In genomic region chr2:238287702-238288649, GRCh38 we compare ENCODE assay signal across 8 cellular contexts. TPM values are rescaled to one million over a fixed set of nuclear protein-coding genes. Genes with fewer than 3 reads are reported as not detected.
DNase-seq lines count a peak whose midpoint lies in the region; ATAC-seq and TF ChIP-seq lines count a peak whose summit lies in the region.

Gene PER2 (minus strand): TSS chr2:238288610. CDS start chr2:238277936, 10,674 bp downstream.

- peak within 1 kb of the TSS; percentile 94 for H3K27ac Mint-ChIP-seq in activated T-helper 2 cell treated with anti-CD3 and anti-CD28 coated beads, Interferon-gamma antibody, Interleukin-2, Interleukin-4, amounts not matched to agents 10 μg/mL and 5 μg/mL and 100 μg/mL, durations not matched to agents 14 hours and 24 hours and 36 hours

- H3K36me3 Mint-ChIP-seq in activated T-helper 2 cell treated with anti-CD3 and anti-CD28 coated beads, Interferon-gamma antibody, Interleukin-2, Interleukin-4, amounts not matched to agents 10 μg/mL and 5 μg/mL and 100 μg/mL, durations not matched to agents 14 hours and 24 hours and 36 hours (ENCODE audit: low read depth) = no peaks in the 10 kb centered on the region

- H4K20me1 ChIP-seq in BLaER1 treated with 17β-estradiol and CSF1 and Interleukin-3, amounts not matched to agents 10 nM and 100 nM = peaks cover 7 to 55% (median 49%) of the 10 kb centered on the region in 11 experiments; a peak in 20 of 22 replicates
- peaks cover 11% of the 10 kb centered on the region for H4K20me1 ChIP-seq in OCI-LY7 (ENCODE audit: insufficient read depth, low read length)

- H3K36me3 ChIP-seq in BLaER1 treated with 17β-estradiol and CSF1 and Interleukin-3, amounts not matched to agents 10 nM and 100 nM = no peaks in the 10 kb centered on the region; a peak in 1 of 22 replicates
- peaks cover 7% of the 10 kb centered on the region; the same call in 1 of the 2 replicates for H3K36me3 ChIP-seq in OCI-LY7 (ENCODE audit: insufficient read depth, low read length)
- no peaks in the 10 kb centered on the region for H3K36me3 ChIP-seq in neuronal stem cell (replicated peaks in 1 of 2; ENCODE audit: control insufficient read depth in 2 of 2, insufficient read depth in 2 of 2, low read length in 2 of 2)
- H3K36me3 ChIP-seq in aorta (ENCODE audit: control insufficient read depth in 1 of 2, insufficient read depth in 2 of 2, low read length in 1 of 2) = no peaks in the 10 kb centered on the region

- H3K9ac ChIP-seq in BLaER1 treated with 17β-estradiol and CSF1 and Interleukin-3, amounts not matched to agents 10 nM and 100 nM = peak within 1 kb of the TSS; percentile 83 to 98 (median 92)
- H3K9ac ChIP-seq in neuronal stem cell (ENCODE audit: low read depth, low read length, poor library complexity) = peak within 1 kb of the TSS; percentile 94

- H2BK5ac ChIP-seq in neuronal stem cell (ENCODE audit: low read length) = no peak within 1 kb of the TSS

- H2BK120ac ChIP-seq in neuronal stem cell (ENCODE audit: low read depth, low read length) = no peak within 1 kb of the TSS

- H3K27me3 ChIP-seq in BLaER1 treated with 17β-estradiol and CSF1 and Interleukin-3, amounts not matched to agents 10 nM and 100 nM = no peaks in the 10 kb centered on the region
- H3K27me3 ChIP-seq in neuronal stem cell (ENCODE audit: control insufficient read depth in 3 of 3, insufficient read depth in 3 of 3, low read depth in 1 of 3, low read length in 3 of 3) (no peaks in the 10 kb centered on the region), aorta (ENCODE audit: control insufficient read depth in 1 of 2, insufficient read depth in 2 of 2, low read length in 1 of 2) (no peaks in the 10 kb centered on the region)

- WGBS in neuronal stem cell (ENCODE audit: extremely low coverage in 2 of 2, insufficient read length in 2 of 2, insufficient replicate concordance in 1 of 2), 2 donors = no CpG with 5 or more reads among the region's 65 CpGs
- WGBS in aorta, 2 donors = 0% methylated on average over 52 to 65 of the region's 65 CpGs

- H3K4ac ChIP-seq in neuronal stem cell (ENCODE audit: low read length) = no peak within 1 kb of the TSS

- peak within 1 kb of the TSS; percentile 52 for H2AK5ac ChIP-seq in neuronal stem cell (ENCODE audit: low read depth, low read length)

- peak within 1 kb of the TSS; percentile 81 to 97 (median 88) for H3K4me3 ChIP-seq in BLaER1 treated with 17β-estradiol and CSF1 and Interleukin-3, amounts not matched to agents 10 nM and 100 nM
- H3K4me3 ChIP-seq in OCI-LY7 (ENCODE audit: low read depth, low read length, poor library complexity, severe bottlenecking) = peak within 1 kb of the TSS; percentile 76
- peak within 1 kb of the TSS; percentile 86 to 90 for H3K4me3 ChIP-seq in neuronal stem cell (ENCODE audit: low read length in 2 of 2)
- H3K4me3 ChIP-seq in aorta (ENCODE audit: low read length in 2 of 2) = peak within 1 kb of the TSS; percentile 58 to 69

- peak within 1 kb of the TSS; percentile 86 to 99 (median 96) for H3K4me2 ChIP-seq in BLaER1 treated with 17β-estradiol and CSF1 and Interleukin-3, amounts not matched to agents 10 nM and 100 nM
- H3K4me2 ChIP-seq in OCI-LY7 (ENCODE audit: low read length) (peak within 1 kb of the TSS; percentile 97), neuronal stem cell (ENCODE audit: insufficient read depth, low read length, poor library complexity, severe bottlenecking) (peak within 1 kb of the TSS; percentile 90)

- no peaks in the 10 kb centered on the region for H3K9me3 Mint-ChIP-seq in activated T-helper 2 cell treated with anti-CD3 and anti-CD28 coated beads, Interferon-gamma antibody, Interleukin-2, Interleukin-4, amounts not matched to agents 10 μg/mL and 5 μg/mL and 100 μg/mL, durations not matched to agents 14 hours and 24 hours and 36 hours

- peak within 1 kb of the TSS; percentile 65 for H3K18ac ChIP-seq in neuronal stem cell (ENCODE audit: low read length)

- no peak within 1 kb of the TSS for H2BK12ac ChIP-seq in neuronal stem cell (ENCODE audit: low read length)

- H3K4me1 Mint-ChIP-seq in activated T-helper 2 cell treated with anti-CD3 and anti-CD28 coated beads, Interferon-gamma antibody, Interleukin-2, Interleukin-4, amounts not matched to agents 10 μg/mL and 5 μg/mL and 100 μg/mL, durations not matched to agents 14 hours and 24 hours and 36 hours (ENCODE audit: low read depth) = peaks cover 31% of the 10 kb centered on the region

- H2AFZ ChIP-seq in OCI-LY7 (ENCODE audit: low read length) (peak within 1 kb of the TSS; percentile 96), neuronal stem cell (ENCODE audit: low read length) (peak within 1 kb of the TSS; percentile 95)

- no peaks in the 10 kb centered on the region for H3K9me3 ChIP-seq in BLaER1 treated with 17β-estradiol and CSF1 and Interleukin-3, amounts not matched to agents 10 nM and 100 nM (replicated peaks in 1 of 11)
- H3K9me3 ChIP-seq in OCI-LY7 (ENCODE audit: low read length) = no peaks in the 10 kb centered on the region
- H3K9me3 ChIP-seq in neuronal stem cell (replicated peaks in 1 of 2; ENCODE audit: control insufficient read depth in 2 of 2, insufficient read depth in 1 of 2, low read depth in 1 of 2, low read length in 2 of 2) = no peaks in the 10 kb centered on the region
- no peaks in the 10 kb centered on the region for H3K9me3 ChIP-seq in aorta (ENCODE audit: control insufficient read depth, low read length)

- ATAC-seq in GM18858 (IDR thresholded peaks at IDR 0.05; ENCODE audit: unreplicated experiment) (peak; percentile 17), HG03064 (IDR thresholded peaks at IDR 0.05; ENCODE audit: low read depth, unreplicated experiment) (peak; percentile 47), aorta (ENCODE audit: low FRiP score) (peak; percentile 58)

- H3K27ac ChIP-seq in BLaER1 treated with 17β-estradiol and CSF1 and Interleukin-3, amounts not matched to agents 10 nM and 100 nM = peak within 1 kb of the TSS; percentile 80 to 97 (median 92)
- H3K27ac ChIP-seq in OCI-LY7 (ENCODE audit: low read depth, low read length, poor library complexity, severe bottlenecking) (peak within 1 kb of the TSS; percentile 54), neuronal stem cell (replicated peaks; ENCODE audit: low read length) (peak within 1 kb of the TSS; percentile 67), aorta (ENCODE audit: low read depth in 1 of 2, low read length in 2 of 2) (peak within 1 kb of the TSS; percentile 88)

- peaks cover 27% of the 10 kb centered on the region for H3K79me2 ChIP-seq in OCI-LY7 (ENCODE audit: insufficient read depth, low read depth, low read length)

- H4K8ac ChIP-seq in neuronal stem cell (ENCODE audit: low read depth, low read length) = no peak within 1 kb of the TSS

- no peak within 1 kb of the TSS for H2BK15ac ChIP-seq in neuronal stem cell (ENCODE audit: low read length)

- no TSS peak for BruUV-seq in OCI-LY7 (replicated peaks; lab: Mats Ljungman, UMichigan)

- H3K14ac ChIP-seq in neuronal stem cell (ENCODE audit: low read length) = peak within 1 kb of the TSS; percentile 83

- H3K23ac ChIP-seq in neuronal stem cell (ENCODE audit: low read depth, low read length, poor library complexity) = peak within 1 kb of the TSS; percentile 56

- H3K27me3 Mint-ChIP-seq in activated T-helper 2 cell treated with anti-CD3 and anti-CD28 coated beads, Interferon-gamma antibody, Interleukin-2, Interleukin-4, amounts not matched to agents 10 μg/mL and 5 μg/mL and 100 μg/mL, durations not matched to agents 14 hours and 24 hours and 36 hours (ENCODE audit: low read depth) = no peaks in the 10 kb centered on the region

- TF ChIP-seq CTCF in OCI-LY7 (conservative IDR thresholded peaks at IDR 0.05; ENCODE audit: low read length) = peak; percentile 43; the same call in 1 of the 2 replicates

- POLR2A ChIA-PET in OCI-LY7 (lab: Charles Lee) = no interaction called here

- CTCF ChIA-PET in OCI-LY7 (lab: Charles Lee; ENCODE audit: unreplicated experiment) = interaction anchor here (0.9 kb wide), 1 partner anchor 190 kb away, joined by 3 read pairs; no protein-coding TSS in a partner anchor

- peak; percentile 40 for DNase-seq in OCI-LY7 (ENCODE audit: low spot score)
- DNase-seq in activated T-helper 2 cell treated with anti-CD3 and anti-CD28 coated beads, Interferon-gamma antibody, Interleukin-2, Interleukin-4, amounts not matched to agents 10 μg/mL and 5 μg/mL and 100 μg/mL, durations not matched to agents 14 hours and 24 hours and 36 hours (ENCODE audit: low spot score) = peak; percentile 18
- DNase-seq in globus pallidus (ENCODE audit: low spot score) = peak; percentile 61
- no peak for DNase-seq in neuronal stem cell (ENCODE audit: low spot score)
- DNase-seq in aorta = peak; percentile 78 to 90

- no peaks in the 10 kb centered on the region for H3K9me2 ChIP-seq in OCI-LY7 (ENCODE audit: insufficient read depth, low read length)

- H3K4me1 ChIP-seq in BLaER1 treated with 17β-estradiol and CSF1 and Interleukin-3, amounts not matched to agents 10 nM and 100 nM = peaks cover 49 to 78% (median 71%) of the 10 kb centered on the region in 10 experiments
- H3K4me1 ChIP-seq in OCI-LY7 (ENCODE audit: insufficient read depth, low read length, poor library complexity, severe bottlenecking) (peaks cover 34% of the 10 kb centered on the region), neuronal stem cell (ENCODE audit: control insufficient read depth in 2 of 2, insufficient read depth in 1 of 2, low read depth in 1 of 2, low read length in 2 of 2) (peaks cover 35 to 43% of the 10 kb centered on the region in 2 donors), aorta (ENCODE audit: control insufficient read depth in 1 of 2, insufficient read depth in 2 of 2, low read length in 2 of 2) (no peaks in the 10 kb centered on the region)

- H3K4me3 Mint-ChIP-seq in activated T-helper 2 cell treated with anti-CD3 and anti-CD28 coated beads, Interferon-gamma antibody, Interleukin-2, Interleukin-4, amounts not matched to agents 10 μg/mL and 5 μg/mL and 100 μg/mL, durations not matched to agents 14 hours and 24 hours and 36 hours (ENCODE audit: low read depth) = peak within 1 kb of the TSS; percentile 90

- no peaks in the 10 kb centered on the region for H3K79me1 ChIP-seq in neuronal stem cell (ENCODE audit: low read depth, low read length)

- intact Hi-C loops in OCI-LY7 (cut with micrococcal nuclease; ENCODE audit: unreplicated experiment) = loop anchor here (2.0 kb wide), 3 partner anchors 33 to 139 kb away; partner anchors contain the start of genes ASB1, HES6 and TRAF3IP1
- intact Hi-C loops in activated T-helper 2 cell treated with anti-CD3 and anti-CD28 coated beads, Interferon-gamma antibody, Interleukin-2, Interleukin-4, amounts not matched to agents 10 μg/mL and 5 μg/mL and 100 μg/mL, durations not matched to agents 14 hours and 24 hours and 36 hours (cut with micrococcal nuclease) = loop anchor here (1.0 to 10.0 kb wide), 5 partner anchors 32 to 323 kb away; partner anchors contain the start of genes ASB1, HES6, SCLY and TRAF3IP1
- intact Hi-C loops in aorta (cut with DNase I) = loop anchor here in 1 of 2 donors (2.0 kb wide), 1 partner anchor 33 kb away; the partner anchor contains the start of gene TRAF3IP1

- H4K91ac ChIP-seq in neuronal stem cell (ENCODE audit: low read depth, low read length, poor library complexity) = no peak within 1 kb of the TSS

RNA-seq across cellular contexts. Expression of gene PER2, which starts in this region (rescaled TPM):
- 8.4 and 9.7 TPM in 2 replicates for total RNA-seq in OCI-LY7 (2014; rRNA removed; shearing (Covaris generic))
- 18.6 and 20.4 TPM in 2 replicates for total RNA-seq in OCI-LY7 (2022)
- total RNA-seq in activated T-helper 2 cell treated with anti-CD3 and anti-CD28 coated beads, Interferon-gamma antibody, Interleukin-2, Interleukin-4, amounts not matched to agents 10 μg/mL and 5 μg/mL and 100 μg/mL, durations not matched to agents 14 hours and 24 hours and 36 hours = 19.1 and 19.3 TPM in 2 replicates
- polyA plus RNA-seq in neuronal stem cell (2013, experiment 1 of 2) = 2.4 TPM
- 2.6 TPM for polyA plus RNA-seq in neuronal stem cell (2013, experiment 2 of 2)
- total RNA-seq in aorta = 10 to 100 TPM; 22.0 to 25.1 TPM
- polyA plus RNA-seq in aorta = 1 to 10 TPM; 2.0 to 6.1 TPM
